In the genomic region with DNA sequence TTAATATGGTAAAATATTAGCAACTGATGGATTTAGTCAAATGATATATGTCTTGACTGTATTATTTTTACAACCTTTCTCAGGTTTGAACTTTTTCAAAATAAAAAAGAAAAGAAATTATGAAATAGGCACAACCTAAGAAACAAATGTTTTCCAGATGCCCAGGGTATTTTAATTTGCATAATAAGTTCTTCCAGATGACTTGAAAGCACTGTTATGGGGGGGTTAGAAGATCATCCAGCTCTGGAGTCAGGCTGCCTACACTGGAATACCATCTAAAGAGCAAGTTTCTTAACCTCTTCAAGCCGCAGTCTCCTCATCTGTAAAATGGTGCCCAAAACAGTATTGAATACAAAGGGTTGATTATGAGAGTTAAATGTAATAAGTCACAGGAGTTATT, we compare ENCODE assay signal across 22 cellular contexts. TPM values are rescaled to one million over a fixed set of nuclear protein-coding genes. Genes with fewer than 3 reads are reported as not detected.
DNase-seq lines count a peak whose midpoint lies in the region; FAIRE-seq and TF ChIP-seq lines count a peak whose summit lies in the region.
"Had no signal": no experiment of that assay in that cellular context is flagged by ENCODE, and none has a peak within 500 bp of the region (broad histone marks: within the 10 kb centered on the region; RNA-seq: fewer than 3 reads in every experiment).

No MANE protein-coding gene starts in this region.

- H3K9ac ChIP-seq in endodermal cell (ENCODE audit: extremely low read depth, low read length, poor library complexity, severe bottlenecking): no peak overlapping the region

- H2AFZ ChIP-seq in osteoblast (ENCODE audit: low read length): no peak overlapping the region

- 100% methylated on average over 1 of the region's 1 CpG; no CpG with 5 or more reads in 1 of the 2 experiments for WGBS in endodermal cell (ENCODE audit: insufficient coverage in 1 of 2, insufficient read length in 1 of 2), 2 experiments
- 94 to 95% (median 95%) methylated on average over 1 of the region's 1 CpG for WGBS in small intestine, 3 donors

- H4K20me1 ChIP-seq in osteoblast (ENCODE audit: insufficient read depth, low read length): no peaks in the 10 kb centered on the region

- H3K4me1 ChIP-seq in SJSA1 (replicated peaks) (peaks cover 43% of the 10 kb centered on the region), endodermal cell (ENCODE audit: control insufficient read depth, insufficient read depth, low read length) (peaks cover 16% of the 10 kb centered on the region), osteoblast (ENCODE audit: insufficient read depth, low read length) (peaks cover 58% of the 10 kb centered on the region), tibial artery (peaks cover 0 to 96% (median 62%) of the 10 kb centered on the region in 4 donors), small intestine (ENCODE audit: control insufficient read depth in 2 of 2, insufficient read depth in 1 of 2, low read depth in 1 of 2, low read length in 1 of 2) (peaks cover 2 to 6% of the 10 kb centered on the region in 2 donors)
- H3K4me1 ChIP-seq: BE2C had no signal

- TF ChIP-seq CTCF in endodermal cell (conservative IDR thresholded peaks at IDR 0.05) (no peak), osteoblast (IDR thresholded peaks at IDR 0.05; ENCODE audit: extremely low read depth, low read depth, low read length) (no peak), tibial artery (IDR thresholded peaks at IDR 0.05) (no peak)

- no peaks in the 10 kb centered on the region for H3K27me3 Mint-ChIP-seq in endodermal cell (ENCODE audit: insufficient read depth)
- H3K27me3 Mint-ChIP-seq: dendritic cell treated with granulocyte-macrophage colony-stimulating factor and Interleukin-4, amounts not matched to agents 40 ng/mL and 50 ng/mL, for 4 days had no signal

- H3K4me3 ChIP-seq in SJSA1: no peak overlapping the region
- H3K4me3 ChIP-seq in endodermal cell (ENCODE audit: low read length): no peak overlapping the region
- no peak overlapping the region for H3K4me3 ChIP-seq in osteoblast (ENCODE audit: insufficient read depth, low read length)
- H3K4me3 ChIP-seq in tibial artery: peak overlapping the region in 1 of 2 donors; percentile 4
- H3K4me3 ChIP-seq in small intestine (ENCODE audit: low read depth in 1 of 2, low read length in 2 of 2): no peak overlapping the region

- no peaks in the 10 kb centered on the region for H3K27me3 ChIP-seq in SJSA1 (replicated peaks)
- H3K27me3 ChIP-seq in endodermal cell (ENCODE audit: control insufficient read depth, insufficient read depth, low read length, poor library complexity, severe bottlenecking): no peaks in the 10 kb centered on the region
- no peaks in the 10 kb centered on the region for H3K27me3 ChIP-seq in osteoblast (ENCODE audit: insufficient read depth, low read length)
- no peaks in the 10 kb centered on the region for H3K27me3 ChIP-seq in tibial artery
- no peaks in the 10 kb centered on the region for H3K27me3 ChIP-seq in small intestine (ENCODE audit: control insufficient read depth in 2 of 2, insufficient read depth in 2 of 2, low read length in 2 of 2)
- H3K27me3 ChIP-seq: BE2C had no signal

- peaks cover 46% of the 10 kb centered on the region for H3K4me1 Mint-ChIP-seq in endodermal cell

- no peak for FAIRE-seq in small intestine (lab: Jason Lieb, UNC)
- FAIRE-seq: H1 had no signal

- intact Hi-C loops in tibial artery (cut with DNase I; ENCODE audit: low total_unique reads): no loop called here

- DNase-seq in SJSA1 (ENCODE audit: low read depth in 1 of 2, low spot score in 2 of 2): no peak
- no peak for DNase-seq in endodermal cell
- no peak for DNase-seq in osteoblast (ENCODE audit: insufficient read length, low spot score, missing footprints)
- no peak for DNase-seq in tibial artery
- DNase-seq in NCI-H2196 (lab: John Stamatoyannopoulos, UW; ENCODE audit: unreplicated experiment): no peak
- no peak for DNase-seq in small intestine
- no peak for DNase-seq in RKO (ENCODE audit: low spot score)
- DNase-seq: activated CD4-positive, alpha-beta T cell treated with anti-CD3 and anti-CD28 coated beads, Interleukin-2, amount 50 U/mL, for 48 hours; activated naive CD4-positive, alpha-beta T cell treated with anti-CD3 and anti-CD28 coated beads, Interleukin-2, amount 50 U/mL, for 16 hours; activated T-cell treated with anti-CD3 and anti-CD28 coated beads, Interleukin-2, amount 50 U/mL, for 1 hour; BE2C; erythroblast; glutamatergic neuron; MM.1S; NCI-H1694 treated with DMSO at 0.1 percent for 48 hours; NCI-H446 treated with DMSO at 0.1 percent for 48 hours; nephron progenitor cell; stimulated activated naive CD4-positive, alpha-beta T cell treated with Interleukin-2 at 50 U/mL for 16 hours; WERI-Rb-1 had no signal

- no peak overlapping the region for H3K27ac Mint-ChIP-seq in endodermal cell
- H3K27ac Mint-ChIP-seq: dendritic cell treated with granulocyte-macrophage colony-stimulating factor and Interleukin-4, amounts not matched to agents 40 ng/mL and 50 ng/mL, for 4 days; nephron progenitor cell; T-helper 1 cell treated with Interleukin-12 subunit alpha and Interleukin-12 subunit beta and Interleukin-4 antibody, amounts not matched to agents 30 μg/mL and 1 μg/mL, for 36 hours had no signal

- H3K9me3 ChIP-seq in SJSA1 (replicated peaks) (no peaks in the 10 kb centered on the region), endodermal cell (ENCODE audit: control insufficient read depth, low read length) (no peaks in the 10 kb centered on the region), osteoblast (ENCODE audit: low read depth, low read length) (no peaks in the 10 kb centered on the region), tibial artery (no peaks in the 10 kb centered on the region), small intestine (ENCODE audit: control insufficient read depth, low read depth) (no peaks in the 10 kb centered on the region)
- H3K9me3 ChIP-seq: BE2C had no signal

- H3K4me2 ChIP-seq in osteoblast (ENCODE audit: insufficient read depth, low read length): peak overlapping the region; percentile 66

- H3K79me2 ChIP-seq in osteoblast (ENCODE audit: insufficient read depth, low read length): peaks cover 89% of the 10 kb centered on the region

- H3K36me3 ChIP-seq in SJSA1 (peaks cover 9% of the 10 kb centered on the region; the same call in 1 of the 2 replicates), endodermal cell (ENCODE audit: control insufficient read depth, insufficient read depth, low read length) (peaks cover 9% of the 10 kb centered on the region), osteoblast (ENCODE audit: insufficient read depth, low read length) (peaks cover 6% of the 10 kb centered on the region), tibial artery (no peaks in the 10 kb centered on the region), small intestine (ENCODE audit: control insufficient read depth in 2 of 2, insufficient read depth in 2 of 2, low read length in 2 of 2) (peaks cover 0 to 3% of the 10 kb centered on the region in 2 donors)
- H3K36me3 ChIP-seq: BE2C, WERI-Rb-1 had no signal

- H3K27ac ChIP-seq in SJSA1: peak overlapping the region; percentile 85
- peak overlapping the region; percentile 26 for H3K27ac ChIP-seq in endodermal cell (ENCODE audit: low read depth, low read length)
- peak overlapping the region; percentile 90 for H3K27ac ChIP-seq in osteoblast (ENCODE audit: low read depth, low read length)
- H3K27ac ChIP-seq in tibial artery: peak overlapping the region; percentile 79 to 96
- no peak overlapping the region for H3K27ac ChIP-seq in small intestine (ENCODE audit: low read depth in 1 of 2, low read length in 1 of 2)
- H3K27ac ChIP-seq: WERI-Rb-1 had no signal

- H3K36me3 Mint-ChIP-seq in endodermal cell (ENCODE audit: low read depth): peaks cover 11% of the 10 kb centered on the region

- H3K4me3 Mint-ChIP-seq in endodermal cell: no peak overlapping the region
- H3K4me3 Mint-ChIP-seq: dendritic cell treated with granulocyte-macrophage colony-stimulating factor and Interleukin-4, amounts not matched to agents 40 ng/mL and 50 ng/mL, for 4 days; nephron progenitor cell; T-helper 1 cell treated with Interleukin-12 subunit alpha and Interleukin-12 subunit beta and Interleukin-4 antibody, amounts not matched to agents 30 μg/mL and 1 μg/mL, for 36 hours had no signal

- H3K9me3 Mint-ChIP-seq in endodermal cell: peaks cover 5% of the 10 kb centered on the region
- H3K9me3 Mint-ChIP-seq: dendritic cell treated with granulocyte-macrophage colony-stimulating factor and Interleukin-4, amounts not matched to agents 40 ng/mL and 50 ng/mL, for 4 days had no signal

RNA-seq across cellular contexts. Expression of a gene that starts 32.1 kb away (rescaled TPM):
- 9.8 and 16.0 TPM in 2 replicates for total RNA-seq in SJSA1 (2014; rRNA removed; shearing (Covaris generic))
- 10 to 100 TPM; 48.2 to 80.2 TPM for total RNA-seq in endodermal cell
- polyA plus RNA-seq in endodermal cell (2013, experiment 1 of 2): 28.1 TPM
- 28.2 TPM for polyA plus RNA-seq in endodermal cell (2013, experiment 2 of 2)
- total RNA-seq in osteoblast: 26.5 and 28.6 TPM in 2 replicates
- 10 to 100 TPM in 2 of 3 donors, 1 to 10 TPM in 1; 8.9 to 11.7 (median 11.0) TPM for polyA plus RNA-seq in small intestine

Comparison
In these comparisons a context has a peak if more than half of its experiments do, and no peak if none do; other contexts are left out.
1. H3K27ac ChIP-seq: peak in SJSA1 (single experiment), endodermal cell (single experiment), osteoblast (single experiment) and tibial artery (2 of 2); none in small intestine (0 of 2).